1 cellular context compared by ENCODE assay signal in the genomic region with DNA sequence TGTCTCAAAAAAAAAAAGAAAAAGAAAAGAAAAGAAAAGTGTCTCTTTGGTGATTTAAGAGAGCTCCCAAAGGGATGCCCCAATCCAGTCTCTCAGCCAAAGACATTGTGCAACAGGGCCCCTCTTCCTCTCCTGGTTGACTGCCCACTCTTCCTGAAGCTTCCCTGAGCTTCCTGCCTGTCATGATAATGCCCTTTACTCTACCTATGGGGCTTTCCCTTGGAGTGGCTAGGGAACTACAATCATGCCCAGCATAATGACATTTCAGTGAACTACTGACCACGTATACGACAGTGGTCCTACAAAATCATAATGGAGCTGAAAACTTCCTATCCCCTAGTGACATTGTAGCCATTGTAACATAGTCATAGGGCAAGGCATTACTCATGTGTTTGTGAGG.
TF ChIP-seq lines count a peak whose summit lies in the region.

No MANE protein-coding gene starts in this region.

TF ChIP-seq in H1, 55 proteins besides CTCF, POLR2A, EP300 and RAD21:
- TF ChIP-seq MAFK (IDR thresholded peaks at IDR 0.05; ENCODE audit: low read depth, low read length) (no peak), CHD2 (IDR thresholded peaks at IDR 0.05; ENCODE audit: low read length) (no peak), HDAC6 (IDR thresholded peaks at IDR 0.05; ENCODE audit: low read depth, low read length) (no peak)
TF ChIP-seq in H1: peak in this region for 0.
